18 cellular contexts compared by ENCODE assay signal in the genomic region with DNA sequence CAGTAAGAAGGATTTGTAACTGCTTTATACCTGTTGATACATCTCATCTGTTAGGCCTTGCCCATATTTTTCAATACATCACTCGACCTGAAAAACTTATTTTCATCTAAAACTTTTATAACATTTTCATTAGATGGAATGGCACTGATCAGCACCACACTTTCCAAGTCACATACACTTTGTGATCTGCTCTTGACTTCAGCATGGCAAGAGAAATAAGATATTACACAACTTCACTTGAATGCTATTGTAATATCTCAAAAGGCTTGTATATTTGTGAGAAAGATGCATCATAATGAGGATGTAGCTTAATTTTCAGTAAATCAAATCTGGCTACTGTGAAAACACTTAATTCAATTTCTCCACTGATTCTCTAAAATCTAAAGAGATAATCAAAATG.
DNase-seq lines count a peak whose midpoint lies in the region; ATAC-seq, FAIRE-seq and TF ChIP-seq lines count a peak whose summit lies in the region.
"Had no signal": no experiment of that assay in that cellular context is flagged by ENCODE, and none has a peak within 500 bp of the region (broad histone marks: within the 10 kb centered on the region; RNA-seq: fewer than 3 reads in every experiment).

No MANE protein-coding gene starts in this region.

- TF ChIP-seq RAD21 in SK-N-SH (IDR thresholded peaks at IDR 0.05; ENCODE audit: low read length) = no peak

- peaks cover 10% of the 10 kb centered on the region for H3K36me3 Mint-ChIP-seq in activated CD4-positive, alpha-beta T cell treated with anti-CD3 and anti-CD28 coated beads for 36 hours (ENCODE audit: low read depth)

- H3K27me3 Mint-ChIP-seq in activated CD4-positive, alpha-beta T cell treated with anti-CD3 and anti-CD28 coated beads for 36 hours = no peaks in the 10 kb centered on the region
- H3K27me3 Mint-ChIP-seq: B cell; CD4-positive, alpha-beta memory T cell had no signal

- WGBS in SK-N-SH (ENCODE audit: low lambda C conversion rate) = 36% methylated on average over 1 of the region's 1 CpG

- no peak overlapping the region for H3K4me2 ChIP-seq in SK-N-SH
- H3K4me2 ChIP-seq: GM23338 had no signal

- no peaks in the 10 kb centered on the region for H3K9me2 ChIP-seq in SK-N-SH

- no peaks in the 10 kb centered on the region for H3K27me3 ChIP-seq in SK-N-SH (ENCODE audit: insufficient read depth)
- H3K27me3 ChIP-seq in SJCRH30 = no peaks in the 10 kb centered on the region

- TF ChIP-seq EP300 in SK-N-SH (IDR thresholded peaks at IDR 0.05; ENCODE audit: borderline replicate concordance in 1 of 2, low read depth in 1 of 2, low read length in 1 of 2) = no peak

- H3K4me3 Mint-ChIP-seq in activated CD4-positive, alpha-beta T cell treated with anti-CD3 and anti-CD28 coated beads for 36 hours = no peak overlapping the region
- H3K4me3 Mint-ChIP-seq: B cell; CD4-positive, alpha-beta memory T cell; GM23338; H9 had no signal

- no peak overlapping the region for H3K27ac Mint-ChIP-seq in activated CD4-positive, alpha-beta T cell treated with anti-CD3 and anti-CD28 coated beads for 36 hours
- H3K27ac Mint-ChIP-seq: B cell; CD4-positive, alpha-beta memory T cell; GM23338; H9 had no signal

- H3F3A ChIP-seq in SK-N-SH (replicated peaks; ENCODE audit: insufficient read depth) = no peaks in the 10 kb centered on the region

- ATAC-seq in SK-N-SH treated with all-trans-retinoic acid at 6 μM for 48 hours = no peak
- ATAC-seq in activated CD4-positive, alpha-beta T cell treated with anti-CD3 and anti-CD28 coated beads for 36 hours = no peak
- ATAC-seq in GM18858 (IDR thresholded peaks at IDR 0.05; ENCODE audit: unreplicated experiment) = no peak
- ATAC-seq: GM23338 had no signal

- H3K9ac ChIP-seq in SK-N-SH = no peak overlapping the region

- peak; percentile 76 for FAIRE-seq in H54 (lab: Jason Lieb, UNC)
- FAIRE-seq: D721Med, GM18507 had no signal

- TF ChIP-seq CTCF in SK-N-SH (IDR thresholded peaks at IDR 0.05) = no peak

- no peak overlapping the region for H3K4me3 ChIP-seq in SK-N-SH (ENCODE audit: low read depth in 2 of 2, low read length in 1 of 2)
- no peak overlapping the region for H3K4me3 ChIP-seq in SJCRH30
- H3K4me3 ChIP-seq: GM23338 had no signal

- H3K27ac ChIP-seq in SK-N-SH (ENCODE audit: low read depth in 2 of 2, low read length in 1 of 2) (no peak overlapping the region), SJCRH30 (no peak overlapping the region)

- 0 out of 2 replicates have a peak, but pooled peaks cover 5% of the 10 kb centered on the region for H3K9me3 ChIP-seq in SK-N-SH
- H3K9me3 ChIP-seq in SJCRH30 (replicated peaks) = no peaks in the 10 kb centered on the region

- CTCF ChIA-PET in SK-N-SH (lab: Yijun Ruan, JAX) = interaction anchor here (1.1 to 1.5 kb wide), 2 partner anchors 15 to 135 kb away, joined by 3 read pairs; no protein-coding TSS in a partner anchor
- CTCF ChIA-PET in activated CD4-positive, alpha-beta T cell treated with anti-CD3 and anti-CD28 coated beads for 36 hours (lab: Charles Lee) = no interaction called here

- H3K4me1 Mint-ChIP-seq in activated CD4-positive, alpha-beta T cell treated with anti-CD3 and anti-CD28 coated beads for 36 hours = peaks cover 4% of the 10 kb centered on the region
- H3K4me1 Mint-ChIP-seq: GM23338, H9 had no signal

- H3K9me3 Mint-ChIP-seq in activated CD4-positive, alpha-beta T cell treated with anti-CD3 and anti-CD28 coated beads for 36 hours (ENCODE audit: low read depth) = peaks cover 9% of the 10 kb centered on the region

- POLR2A ChIA-PET in SK-N-SH (lab: Yijun Ruan, JAX) = no interaction called here
- POLR2A ChIA-PET in activated CD4-positive, alpha-beta T cell treated with anti-CD3 and anti-CD28 coated beads for 36 hours (lab: Charles Lee) = no interaction called here

- intact Hi-C loops in activated CD4-positive, alpha-beta T cell treated with anti-CD3 and anti-CD28 coated beads for 36 hours (cut with DNase I, micrococcal nuclease) = no loop called here

- no peaks in the 10 kb centered on the region for H3K79me2 ChIP-seq in SK-N-SH (ENCODE audit: insufficient read depth)

- no peaks in the 10 kb centered on the region for H4K20me1 ChIP-seq in SK-N-SH (ENCODE audit: insufficient read depth)

- DNase-seq in SK-N-SH (no peak), H54 (ENCODE audit: insufficient read length, low spot score) (no peak), NOMO-1 treated with dmso at 0.1 percent for 144 hours (lab: John Stamatoyannopoulos, UW; ENCODE audit: unreplicated experiment) (peak; percentile 12), SJCRH30 (no peak)
- no peak for DNase-seq in activated CD4-positive, alpha-beta T cell treated with anti-CD3 and anti-CD28 coated beads for 36 hours
- DNase-seq: ACHN; C1 segment of cervical spinal cord; CD4-positive, alpha-beta memory T cell; DMS153; DND-41; GF-D8; H9 had no signal

- H3K36me3 ChIP-seq in SK-N-SH (replicated peaks in 1 of 2; ENCODE audit: control insufficient read depth in 1 of 2, insufficient read depth in 2 of 2, low read length in 1 of 2) = peaks cover 0 to 14% of the 10 kb centered on the region in 2 experiments
- H3K36me3 ChIP-seq in SJCRH30 = no peaks in the 10 kb centered on the region

- H2AFZ ChIP-seq in SK-N-SH (ENCODE audit: low read depth) = no peak overlapping the region
- H2AFZ ChIP-seq: GM23338 had no signal

- H3K4me1 ChIP-seq in SK-N-SH (ENCODE audit: control insufficient read depth in 1 of 2, insufficient read depth in 2 of 2, low read depth in 1 of 2, low read length in 1 of 2) (no peaks in the 10 kb centered on the region), SJCRH30 (no peaks in the 10 kb centered on the region)

- no peak for TF ChIP-seq POLR2A in H54 (IDR thresholded peaks at IDR 0.05; ENCODE audit: low read depth, low read length)

TF ChIP-seq in SK-N-SH treated with all-trans-retinoic acid at 6 μM for 48 hours, 23 proteins besides CTCF, POLR2A, EP300 and RAD21 (continues in another document):
- TF ChIP-seq, protein P1, sequence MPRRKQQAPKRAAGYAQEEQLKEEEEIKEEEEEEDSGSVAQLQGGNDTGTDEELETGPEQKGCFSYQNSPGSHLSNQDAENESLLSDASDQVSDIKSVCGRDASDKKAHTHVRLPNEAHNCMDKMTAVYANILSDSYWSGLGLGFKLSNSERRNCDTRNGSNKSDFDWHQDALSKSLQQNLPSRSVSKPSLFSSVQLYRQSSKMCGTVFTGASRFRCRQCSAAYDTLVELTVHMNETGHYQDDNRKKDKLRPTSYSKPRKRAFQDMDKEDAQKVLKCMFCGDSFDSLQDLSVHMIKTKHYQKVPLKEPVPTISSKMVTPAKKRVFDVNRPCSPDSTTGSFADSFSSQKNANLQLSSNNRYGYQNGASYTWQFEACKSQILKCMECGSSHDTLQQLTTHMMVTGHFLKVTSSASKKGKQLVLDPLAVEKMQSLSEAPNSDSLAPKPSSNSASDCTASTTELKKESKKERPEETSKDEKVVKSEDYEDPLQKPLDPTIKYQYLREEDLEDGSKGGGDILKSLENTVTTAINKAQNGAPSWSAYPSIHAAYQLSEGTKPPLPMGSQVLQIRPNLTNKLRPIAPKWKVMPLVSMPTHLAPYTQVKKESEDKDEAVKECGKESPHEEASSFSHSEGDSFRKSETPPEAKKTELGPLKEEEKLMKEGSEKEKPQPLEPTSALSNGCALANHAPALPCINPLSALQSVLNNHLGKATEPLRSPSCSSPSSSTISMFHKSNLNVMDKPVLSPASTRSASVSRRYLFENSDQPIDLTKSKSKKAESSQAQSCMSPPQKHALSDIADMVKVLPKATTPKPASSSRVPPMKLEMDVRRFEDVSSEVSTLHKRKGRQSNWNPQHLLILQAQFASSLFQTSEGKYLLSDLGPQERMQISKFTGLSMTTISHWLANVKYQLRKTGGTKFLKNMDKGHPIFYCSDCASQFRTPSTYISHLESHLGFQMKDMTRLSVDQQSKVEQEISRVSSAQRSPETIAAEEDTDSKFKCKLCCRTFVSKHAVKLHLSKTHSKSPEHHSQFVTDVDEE (CRISPR knock-in tag; IDR thresholded peaks at IDR 0.05) = no peak
- TF ChIP-seq ZNF70 (CRISPR knock-in tag; IDR thresholded peaks at IDR 0.05) = peak; percentile 84

TF ChIP-seq in SK-N-SH, 30 proteins besides CTCF, POLR2A, EP300 and RAD21:
- TF ChIP-seq, protein P2, sequence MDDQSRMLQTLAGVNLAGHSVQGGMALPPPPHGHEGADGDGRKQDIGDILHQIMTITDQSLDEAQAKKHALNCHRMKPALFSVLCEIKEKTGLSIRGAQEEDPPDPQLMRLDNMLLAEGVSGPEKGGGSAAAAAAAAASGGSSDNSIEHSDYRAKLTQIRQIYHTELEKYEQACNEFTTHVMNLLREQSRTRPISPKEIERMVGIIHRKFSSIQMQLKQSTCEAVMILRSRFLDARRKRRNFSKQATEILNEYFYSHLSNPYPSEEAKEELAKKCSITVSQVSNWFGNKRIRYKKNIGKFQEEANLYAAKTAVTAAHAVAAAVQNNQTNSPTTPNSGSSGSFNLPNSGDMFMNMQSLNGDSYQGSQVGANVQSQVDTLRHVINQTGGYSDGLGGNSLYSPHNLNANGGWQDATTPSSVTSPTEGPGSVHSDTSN (IDR thresholded peaks at IDR 0.05) = no peak
- TF ChIP-seq, protein P3, sequence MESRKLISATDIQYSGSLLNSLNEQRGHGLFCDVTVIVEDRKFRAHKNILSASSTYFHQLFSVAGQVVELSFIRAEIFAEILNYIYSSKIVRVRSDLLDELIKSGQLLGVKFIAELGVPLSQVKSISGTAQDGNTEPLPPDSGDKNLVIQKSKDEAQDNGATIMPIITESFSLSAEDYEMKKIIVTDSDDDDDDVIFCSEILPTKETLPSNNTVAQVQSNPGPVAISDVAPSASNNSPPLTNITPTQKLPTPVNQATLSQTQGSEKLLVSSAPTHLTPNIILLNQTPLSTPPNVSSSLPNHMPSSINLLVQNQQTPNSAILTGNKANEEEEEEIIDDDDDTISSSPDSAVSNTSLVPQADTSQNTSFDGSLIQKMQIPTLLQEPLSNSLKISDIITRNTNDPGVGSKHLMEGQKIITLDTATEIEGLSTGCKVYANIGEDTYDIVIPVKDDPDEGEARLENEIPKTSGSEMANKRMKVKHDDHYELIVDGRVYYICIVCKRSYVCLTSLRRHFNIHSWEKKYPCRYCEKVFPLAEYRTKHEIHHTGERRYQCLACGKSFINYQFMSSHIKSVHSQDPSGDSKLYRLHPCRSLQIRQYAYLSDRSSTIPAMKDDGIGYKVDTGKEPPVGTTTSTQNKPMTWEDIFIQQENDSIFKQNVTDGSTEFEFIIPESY (IDR thresholded peaks at IDR 0.05; ENCODE audit: borderline replicate concordance, low read depth) = no peak
- TF ChIP-seq FOXJ3 (CRISPR knock-in tag; IDR thresholded peaks at IDR 0.05) = no peak
- TF ChIP-seq JUND (IDR thresholded peaks at IDR 0.05) = no peak
